In genomic region chr7:139720705-139721231, GRCh38 we compare ENCODE assay signal across 10 cellular contexts. TPM values are rescaled to one million over a fixed set of nuclear protein-coding genes. Genes with fewer than 3 reads are reported as not detected.
DNase-seq lines count a peak whose midpoint lies in the region; ATAC-seq and TF ChIP-seq lines count a peak whose summit lies in the region.
"Had no signal": no experiment of that assay in that cellular context is flagged by ENCODE, and none has a peak within 500 bp of the region (broad histone marks: within the 10 kb centered on the region; RNA-seq: fewer than 3 reads in every experiment).

No MANE protein-coding gene starts in this region.

- peaks cover 48% of the 10 kb centered on the region for H3K4me1 ChIP-seq in osteoblast (ENCODE audit: insufficient read depth, low read length)
- peaks cover 3% of the 10 kb centered on the region; the same call in 1 of the 2 replicates for H3K4me1 ChIP-seq in SJCRH30

- peaks cover 12% of the 10 kb centered on the region for H3K4me1 Mint-ChIP-seq in glutamatergic neuron (ENCODE audit: low read depth, unreplicated experiment)

- H3K9me3 Mint-ChIP-seq in glutamatergic neuron (ENCODE audit: unreplicated experiment): peaks cover 2% of the 10 kb centered on the region
- H3K9me3 Mint-ChIP-seq: activated B cell treated with CpG ODN at 0.5 μM for 24 hours had no signal

- peaks cover 12% of the 10 kb centered on the region for H3K36me3 Mint-ChIP-seq in glutamatergic neuron (ENCODE audit: unreplicated experiment)

- H3K27ac Mint-ChIP-seq in glutamatergic neuron (ENCODE audit: unreplicated experiment): no peak overlapping the region
- H3K27ac Mint-ChIP-seq: activated B cell treated with CpG ODN at 0.5 μM for 24 hours had no signal

- H3K4me3 Mint-ChIP-seq in glutamatergic neuron (ENCODE audit: unreplicated experiment): no peak overlapping the region
- H3K4me3 Mint-ChIP-seq: activated B cell treated with CpG ODN at 0.5 μM for 24 hours had no signal

- H4K20me1 ChIP-seq in osteoblast (ENCODE audit: insufficient read depth, low read length): peaks cover 10% of the 10 kb centered on the region

- no peak overlapping the region for H2AFZ ChIP-seq in osteoblast (ENCODE audit: low read length)

- TF ChIP-seq CTCF in HL-60 (IDR thresholded peaks at IDR 0.05; ENCODE audit: insufficient read depth, low read length) (no peak), osteoblast (IDR thresholded peaks at IDR 0.05; ENCODE audit: extremely low read depth, low read depth, low read length) (no peak), glutamatergic neuron (IDR thresholded peaks at IDR 0.05; ENCODE audit: partially characterized antibody, unreplicated experiment) (no peak)

- ATAC-seq in HG02798 (IDR thresholded peaks at IDR 0.05; ENCODE audit: poor library complexity, unreplicated experiment): no peak

- H3K9me3 ChIP-seq in osteoblast (ENCODE audit: low read depth, low read length) (no peaks in the 10 kb centered on the region), SJCRH30 (replicated peaks) (no peaks in the 10 kb centered on the region)

- H3K27ac ChIP-seq in HL-60 (replicated peaks) (peak overlapping the region; percentile 18; the same call in 1 of the 2 replicates), caudate nucleus (ENCODE audit: low read depth, low read length) (peak overlapping the region; percentile 20), osteoblast (ENCODE audit: low read depth, low read length) (peak overlapping the region; percentile 84), SJCRH30 (no peak overlapping the region)
- H3K27ac ChIP-seq: epithelial cell of prostate had no signal

- peak; percentile 47 for DNase-seq in ELR (ENCODE audit: low read depth)
- DNase-seq in HL-60 (ENCODE audit: low read depth in 1 of 2, low spot score in 1 of 2): no peak
- DNase-seq in caudate nucleus (lab: John Stamatoyannopoulos, UW): no peak
- DNase-seq in osteoblast (ENCODE audit: insufficient read length, low spot score, missing footprints): peak; percentile 96
- no peak for DNase-seq in glutamatergic neuron
- no peak for DNase-seq in midbrain (lab: John Stamatoyannopoulos, UW)
- DNase-seq in SJCRH30: no peak
- DNase-seq: activated B cell treated with CpG ODN at 0.5 μM for 24 hours had no signal

- H3K4me2 ChIP-seq in osteoblast (ENCODE audit: insufficient read depth, low read length): peak overlapping the region; percentile 54

- H3K27me3 ChIP-seq in HL-60 (ENCODE audit: insufficient read depth, poor library complexity, severe bottlenecking): no peaks in the 10 kb centered on the region
- H3K27me3 ChIP-seq in osteoblast (ENCODE audit: insufficient read depth, low read length): no peaks in the 10 kb centered on the region
- no peaks in the 10 kb centered on the region for H3K27me3 ChIP-seq in SJCRH30

- H3K27me3 Mint-ChIP-seq in glutamatergic neuron (ENCODE audit: unreplicated experiment): no peaks in the 10 kb centered on the region
- H3K27me3 Mint-ChIP-seq: activated B cell treated with CpG ODN at 0.5 μM for 24 hours had no signal

- H3K36me3 ChIP-seq in osteoblast (ENCODE audit: insufficient read depth, low read length) (peaks cover 11% of the 10 kb centered on the region), SJCRH30 (no peaks in the 10 kb centered on the region)

- H3K79me2 ChIP-seq in osteoblast (ENCODE audit: insufficient read depth, low read length): peaks cover 92% of the 10 kb centered on the region

- H3K4me3 ChIP-seq in HL-60 (replicated peaks; ENCODE audit: insufficient read depth, low read length) (no peak overlapping the region), osteoblast (ENCODE audit: insufficient read depth, low read length) (no peak overlapping the region), SJCRH30 (no peak overlapping the region)

RNA-seq across cellular contexts. Expression of gene HIPK2, which starts 57.0 kb away (rescaled TPM):
- total RNA-seq in osteoblast (12.7 and 13.3 TPM in 2 replicates), glutamatergic neuron (ENCODE audit: unreplicated experiment) (36.9 TPM)
- 17.2 and 17.9 TPM in 2 replicates for total RNA-seq in SJCRH30 (2014; rRNA removed; shearing (Covaris generic))

Comparison
In these comparisons a context has a peak if more than half of its experiments do, and no peak if none do; other contexts are left out.
1. DNase-seq: peak in ELR (single experiment) and osteoblast (single experiment); none in HL-60 (0 of 2), caudate nucleus (0 of 61), glutamatergic neuron (single experiment), midbrain (single experiment) and SJCRH30 (0 of 2).